Comparison of ENCODE assay signal across 9 cellular contexts in the genomic region with DNA sequence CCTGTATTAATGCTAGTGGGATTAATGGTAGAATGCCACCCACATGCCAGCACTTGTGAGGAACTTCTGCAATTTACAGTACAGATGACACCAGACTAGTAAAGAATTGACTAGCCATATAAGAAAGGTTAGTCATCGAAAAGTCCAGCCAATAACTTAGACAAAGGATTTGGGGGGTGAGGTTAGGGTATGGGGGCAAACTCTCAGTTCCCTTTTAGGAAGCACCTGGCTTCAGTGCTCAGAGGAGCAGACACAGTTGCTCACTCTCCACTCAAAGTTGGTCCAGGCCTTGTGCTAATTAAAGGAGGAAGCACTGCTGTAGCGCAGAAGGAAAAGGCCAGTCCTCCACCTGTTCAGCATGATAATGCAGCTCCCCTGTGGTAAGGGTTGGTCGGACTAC. TPM values are rescaled to one million over a fixed set of nuclear protein-coding genes. Genes with fewer than 3 reads are reported as not detected.
DNase-seq lines count a peak whose midpoint lies in the region; ATAC-seq and TF ChIP-seq lines count a peak whose summit lies in the region.
"Had no signal": no experiment of that assay in that cellular context is flagged by ENCODE, and none has a peak within 500 bp of the region (broad histone marks: within the 10 kb centered on the region; RNA-seq: fewer than 3 reads in every experiment).

No MANE protein-coding gene starts in this region.

- peaks cover 0 to 20% (median 5%) of the 10 kb centered on the region in 4 donors for H3K4me1 ChIP-seq in transverse colon

- H3K9me3 Mint-ChIP-seq in glutamatergic neuron (ENCODE audit: unreplicated experiment): no peaks in the 10 kb centered on the region

- DNase-seq in glutamatergic neuron (no peak), kidney tubule cell (ENCODE audit: low spot score) (no peak), brain microvascular endothelial cell (no peak), transverse colon (no peak)
- DNase-seq in stimulated activated naive CD4-positive, alpha-beta T cell (lab: John Stamatoyannopoulos, UW): no peak
- DNase-seq: NCI-H2227 treated with DMSO at 0.1 percent for 48 hours had no signal

- H3K4me3 ChIP-seq in brain microvascular endothelial cell (ENCODE audit: low read depth, low read length) (no peak overlapping the region), transverse colon (no peak overlapping the region)

- H3K27ac Mint-ChIP-seq in glutamatergic neuron (ENCODE audit: unreplicated experiment): peak overlapping the region; percentile 43

- TF ChIP-seq CTCF in glutamatergic neuron (IDR thresholded peaks at IDR 0.05; ENCODE audit: partially characterized antibody, unreplicated experiment) (no peak), brain microvascular endothelial cell (IDR thresholded peaks at IDR 0.05; ENCODE audit: low read depth, low read length, missing control alignments) (no peak), transverse colon (IDR thresholded peaks at IDR 0.05) (no peak)

- ATAC-seq in GM18508 (IDR thresholded peaks at IDR 0.05; ENCODE audit: insufficient read depth, unreplicated experiment): peak; percentile 46
- peak; percentile 75 for ATAC-seq in GM21528 (IDR thresholded peaks at IDR 0.05; ENCODE audit: low FRiP score, unreplicated experiment)
- ATAC-seq in HG03520 (IDR thresholded peaks at IDR 0.05; ENCODE audit: unreplicated experiment): peak; percentile 68

- H3K27me3 Mint-ChIP-seq in glutamatergic neuron (ENCODE audit: unreplicated experiment): peaks cover 2% of the 10 kb centered on the region

- H3K36me3 ChIP-seq in brain microvascular endothelial cell (replicated peaks) (no peaks in the 10 kb centered on the region), transverse colon (no peaks in the 10 kb centered on the region)

- no peak for TF ChIP-seq POLR2A in transverse colon (IDR thresholded peaks at IDR 0.05)

- H3K4me1 Mint-ChIP-seq in glutamatergic neuron (ENCODE audit: low read depth, unreplicated experiment): peaks cover 52% of the 10 kb centered on the region

- no peaks in the 10 kb centered on the region for H3K9me3 ChIP-seq in transverse colon

- 78 to 86% methylated on average over 3 of the region's 3 CpGs for WGBS in transverse colon (ENCODE audit: low coverage in 1 of 2), 2 donors

- H3K27ac ChIP-seq in brain microvascular endothelial cell: no peak overlapping the region
- no peak overlapping the region for H3K27ac ChIP-seq in transverse colon

- in situ Hi-C loops in brain microvascular endothelial cell (cut with HindIII; ENCODE audit: low pct_ligation_motif_present, low sequenced_read_pairs): loop anchor here (25.0 kb wide), 1 partner anchor 293 kb away; no protein-coding TSS in a partner anchor
- in situ Hi-C loops in transverse colon (cut with MboI; ENCODE audit: low pct_ligation_motif_present in 1 of 4, low pct_unique_long_range_greater_than_20kb in 1 of 4, low sequenced_read_pairs in 3 of 4): loop anchor here in 3 of 4 donors (10.0 to 25.0 kb wide), 4 partner anchors 125 to 275 kb away; no protein-coding TSS in a partner anchor

- H3K36me3 Mint-ChIP-seq in glutamatergic neuron (ENCODE audit: unreplicated experiment): peaks cover 4% of the 10 kb centered on the region

- no peaks in the 10 kb centered on the region for H3K27me3 ChIP-seq in brain microvascular endothelial cell (replicated peaks)
- H3K27me3 ChIP-seq in transverse colon: no peaks in the 10 kb centered on the region

- H3K4me3 Mint-ChIP-seq in glutamatergic neuron (ENCODE audit: unreplicated experiment): no peak overlapping the region

- intact Hi-C loops in transverse colon (cut with DNase I; ENCODE audit: low total_unique reads): loop anchor here (10.0 kb wide), 1 partner anchor 125 kb away; no protein-coding TSS in a partner anchor

- TF ChIP-seq EP300 in transverse colon (IDR thresholded peaks at IDR 0.05; ENCODE audit: low read depth): no peak

RNA-seq across cellular contexts. Expression of a gene that starts 25.2 kb away (rescaled TPM):
- total RNA-seq in glutamatergic neuron (ENCODE audit: unreplicated experiment) (207 TPM), transverse colon (10 to 100 TPM; 17.6 to 24.1 (median 22.8) TPM)
